ENCODE assay signal across 12 cellular contexts in genomic region chr12:46483572-46484395, GRCh38.
DNase-seq lines count a peak whose midpoint lies in the region; ATAC-seq and TF ChIP-seq lines count a peak whose summit lies in the region.
"Had no signal": no experiment of that assay in that cellular context is flagged by ENCODE, and none has a peak within 500 bp of the region (broad histone marks: within the 10 kb centered on the region; RNA-seq: fewer than 3 reads in every experiment).

No MANE protein-coding gene starts in this region.

- H3K79me2 ChIP-seq in mammary epithelial cell (ENCODE audit: insufficient read depth, low read length) = no peaks in the 10 kb centered on the region

- no peaks in the 10 kb centered on the region for H4K20me1 ChIP-seq in mammary epithelial cell (ENCODE audit: insufficient read depth, low read length)

- H3K27ac Mint-ChIP-seq in MCF 10A (ENCODE audit: low read depth, unreplicated experiment) = peak overlapping the region; percentile 57
- no peak overlapping the region for H3K27ac Mint-ChIP-seq in WTC11
- H3K27ac Mint-ChIP-seq in natural killer cell = no peak overlapping the region
- H3K27ac Mint-ChIP-seq: activated T-cell treated with anti-CD3 and anti-CD28 coated beads, Interleukin-2, amount 50 U/mL, for 24 hours had no signal

- no peak overlapping the region for H3K4me3 ChIP-seq in mammary epithelial cell (replicated peaks in 1 of 3; ENCODE audit: insufficient read depth in 1 of 3, low read depth in 2 of 3, low read length in 3 of 3)
- H3K4me3 ChIP-seq in foreskin fibroblast (ENCODE audit: low read depth in 1 of 2, low read length in 2 of 2) = no peak overlapping the region

- BruUV-seq in MCF 10A (replicated peaks; lab: Mats Ljungman, UMichigan) (no TSS peak), mammary epithelial cell (replicated peaks; lab: Mats Ljungman, UMichigan) (no TSS peak)

- H3K9me3 ChIP-seq in mammary epithelial cell (replicated peaks; ENCODE audit: insufficient read depth, low read length) = no peaks in the 10 kb centered on the region

- no peaks in the 10 kb centered on the region for H3K27me3 Mint-ChIP-seq in MCF 10A (ENCODE audit: insufficient read depth, unreplicated experiment)
- H3K27me3 Mint-ChIP-seq in WTC11 (ENCODE audit: low read depth) = no peaks in the 10 kb centered on the region
- no peaks in the 10 kb centered on the region for H3K27me3 Mint-ChIP-seq in natural killer cell (ENCODE audit: low read depth in 2 of 2)
- H3K27me3 Mint-ChIP-seq: activated T-cell treated with anti-CD3 and anti-CD28 coated beads, Interleukin-2, amount 50 U/mL, for 24 hours had no signal

- peaks cover 6% of the 10 kb centered on the region for H3K36me3 Mint-ChIP-seq in MCF 10A (ENCODE audit: insufficient read depth, unreplicated experiment)
- H3K36me3 Mint-ChIP-seq in WTC11 = no peaks in the 10 kb centered on the region
- H3K36me3 Mint-ChIP-seq in natural killer cell = peaks cover 6% of the 10 kb centered on the region

- 98% methylated on average over 4 of the region's 4 CpGs for whole genome bisulfite sequencing in mammary epithelial cell (ENCODE audit: low coverage, missing lambda C conversion rate)

- intact Hi-C loops in MCF 10A (cut with micrococcal nuclease) (loop anchor here (10.0 kb wide), 1 partner anchor 541 kb away; no protein-coding TSS in a partner anchor), mammary epithelial cell (cut with micrococcal nuclease) (no loop called here), natural killer cell (cut with micrococcal nuclease) (no loop called here)

- in situ Hi-C loops in mammary epithelial cell (cut with MboI; ENCODE audit: low sequenced_read_pairs in 2 of 2) = no loop called here

- dilution Hi-C loops in mammary epithelial cell (cut with HindIII; ENCODE audit: low sequenced_read_pairs) = no loop called here

- DNase-seq in MCF 10A (ENCODE audit: unreplicated experiment) (peak; percentile 73), mammary epithelial cell (no peak), WTC11 (ENCODE audit: low spot score) (no peak), foreskin fibroblast (peak; percentile 44 to 78), natural killer cell (no peak), iPS-NIHi7 (ENCODE audit: extremely low spot score) (no peak), NCI-H2171 treated with DMSO at 0.1 percent for 48 hours (lab: John Stamatoyannopoulos, UW) (no peak)
- DNase-seq: activated T-cell treated with anti-CD3 and anti-CD28 coated beads, Interleukin-2, amount 50 U/mL, for 24 hours; cortex of kidney; foreskin keratinocyte; NCI-H1048 had no signal

- no peak overlapping the region for H3K27ac ChIP-seq in mammary epithelial cell (ENCODE audit: insufficient read depth, low read depth, low read length)
- H3K27ac ChIP-seq: foreskin keratinocyte had no signal

- H3K9me3 Mint-ChIP-seq in MCF 10A (ENCODE audit: unreplicated experiment) (no peaks in the 10 kb centered on the region), WTC11 (no peaks in the 10 kb centered on the region), natural killer cell (no peaks in the 10 kb centered on the region)
- H3K9me3 Mint-ChIP-seq: activated T-cell treated with anti-CD3 and anti-CD28 coated beads, Interleukin-2, amount 50 U/mL, for 24 hours had no signal

- ATAC-seq in WTC11 (peak; percentile 58), natural killer cell (no peak), GM21526 (IDR thresholded peaks at IDR 0.05; ENCODE audit: low FRiP score, unreplicated experiment) (no peak)
- ATAC-seq: foreskin keratinocyte had no signal

- no peak overlapping the region for H3K9ac ChIP-seq in mammary epithelial cell (ENCODE audit: insufficient read depth, low read length)

- H3K4me2 ChIP-seq in mammary epithelial cell (ENCODE audit: insufficient read depth, low read depth, low read length) = no peak overlapping the region

- TF ChIP-seq CTCF in MCF 10A (IDR thresholded peaks at IDR 0.05; ENCODE audit: unreplicated experiment) (no peak), mammary epithelial cell (conservative IDR thresholded peaks at IDR 0.05 in 1 of 2, IDR thresholded peaks at IDR 0.05 in 1 of 2; ENCODE audit: extremely low read depth in 1 of 2, insufficient read depth in 1 of 2, low read depth in 1 of 2, low read length in 2 of 2) (no peak), WTC11 (IDR thresholded peaks at IDR 0.05) (no peak), foreskin fibroblast (IDR thresholded peaks at IDR 0.05; ENCODE audit: low read depth, low read length) (no peak), natural killer cell (IDR thresholded peaks at IDR 0.05) (no peak)

- H3K4me3 Mint-ChIP-seq in MCF 10A (ENCODE audit: unreplicated experiment) (no peak overlapping the region), WTC11 (no peak overlapping the region), natural killer cell (no peak overlapping the region)
- H3K4me3 Mint-ChIP-seq: activated T-cell treated with anti-CD3 and anti-CD28 coated beads, Interleukin-2, amount 50 U/mL, for 24 hours had no signal

- H3K27me3 ChIP-seq in mammary epithelial cell (ENCODE audit: insufficient read depth, low read length) = no peaks in the 10 kb centered on the region
- H3K27me3 ChIP-seq: foreskin keratinocyte had no signal

- peaks cover 9% of the 10 kb centered on the region for H3K4me1 Mint-ChIP-seq in MCF 10A (ENCODE audit: insufficient read depth, unreplicated experiment)
- peaks cover 23% of the 10 kb centered on the region for H3K4me1 Mint-ChIP-seq in WTC11
- peaks cover 4 to 11% of the 10 kb centered on the region in 2 donors for H3K4me1 Mint-ChIP-seq in natural killer cell

- POLR2A ChIA-PET in MCF 10A (lab: Yijun Ruan, JAX) = interaction anchor here (0.6 to 3.0 kb wide), 24 partner anchors 9 to 264 kb away, joined by 3 to 21 read pairs (median 4); no protein-coding TSS in a partner anchor
- POLR2A ChIA-PET in WTC11 (lab: Charles Lee) = no interaction called here

- H3K36me3 ChIP-seq in mammary epithelial cell (ENCODE audit: insufficient read depth, low read length) = no peaks in the 10 kb centered on the region

- CTCF ChIA-PET in MCF 10A (lab: Yijun Ruan, JAX) (interaction anchor here (1.1 to 1.6 kb wide), 3 partner anchors 12 to 174 kb away, joined by 3 to 5 read pairs (median 3); no protein-coding TSS in a partner anchor), mammary epithelial cell (lab: Charles Lee; ENCODE audit: low non-redundant PET) (no interaction called here), WTC11 (lab: Charles Lee) (interaction anchor here (1.0 to 1.8 kb wide), 3 partner anchors 9 to 178 kb away, joined by 4 read pairs; no protein-coding TSS in a partner anchor)

- no peak overlapping the region for H2AFZ ChIP-seq in mammary epithelial cell (ENCODE audit: low read depth, low read length)

- peaks cover 15% of the 10 kb centered on the region for H3K4me1 ChIP-seq in mammary epithelial cell (ENCODE audit: insufficient read depth, low read length)

TF ChIP-seq in WTC11, 78 proteins besides CTCF, POLR2A, EP300 and RAD21:
- no peak for TF ChIP-seq ELF4 (CRISPR knock-in tag; IDR thresholded peaks at IDR 0.05; ENCODE audit: low read depth)
- TF ChIP-seq GRHL2 (CRISPR knock-in tag; IDR thresholded peaks at IDR 0.05; ENCODE audit: insufficient replicate concordance, severe bottlenecking) = no peak
- TF ChIP-seq RELA (CRISPR knock-in tag; IDR thresholded peaks at IDR 0.05; ENCODE audit: borderline replicate concordance) = no peak
- TF ChIP-seq GABPB1 (CRISPR knock-in tag; IDR thresholded peaks at IDR 0.05) = peak; percentile 76
TF ChIP-seq in WTC11: peak in this region for 1.

Comparison
In these comparisons a context has a peak if more than half of its experiments do, and no peak if none do; other contexts are left out.
1. DNase-seq: peak in MCF 10A (single experiment) and foreskin fibroblast (2 of 2); none in mammary epithelial cell (single experiment), WTC11 (single experiment), natural killer cell (single experiment), iPS-NIHi7 (single experiment) and NCI-H2171 treated with DMSO at 0.1 percent for 48 hours (single experiment).